Comparison of ENCODE assay signal across 21 cellular contexts in the genomic region with DNA sequence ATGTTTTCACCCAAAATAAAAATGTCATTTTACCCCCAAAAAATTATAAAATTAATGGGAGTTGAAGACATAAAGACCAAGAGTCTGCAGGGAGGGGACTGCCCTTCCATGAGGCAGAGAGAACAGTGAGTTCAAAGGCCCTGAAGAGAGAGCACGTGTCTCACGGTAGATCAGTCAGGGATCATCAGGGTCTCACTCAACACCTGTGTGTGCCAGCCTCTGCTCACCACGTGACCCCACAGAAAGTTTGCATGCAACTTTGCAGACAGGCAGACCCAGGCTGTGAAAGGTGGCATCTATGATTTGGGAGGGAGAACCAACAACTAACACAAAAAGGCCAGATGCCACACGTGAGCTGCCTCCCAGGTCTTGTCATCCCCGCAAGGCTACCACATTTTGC. TPM values are rescaled to one million over a fixed set of nuclear protein-coding genes. Genes with fewer than 3 reads are reported as not detected.
A peak's percentile ranks its signal among the peaks of the same experiment; 100 is the strongest.
DNase-seq lines count a peak whose midpoint lies in the region; ATAC-seq and TF ChIP-seq lines count a peak whose summit lies in the region.
"Had no signal": no experiment of that assay in that cellular context is flagged by ENCODE, and none has a peak within 500 bp of the region (broad histone marks: within the 10 kb centered on the region; RNA-seq: fewer than 3 reads in every experiment).

No MANE protein-coding gene starts in this region.

- ATAC-seq in activated CD8-positive, alpha-beta memory T cell treated with anti-CD3 and anti-CD28 coated beads, Interleukin-2, amount 10 ng/mL, durations not matched to agents 7 days and 5 days, result no peak
- ATAC-seq in aorta (ENCODE audit: low FRiP score) (no peak), GM19395 (IDR thresholded peaks at IDR 0.05; ENCODE audit: unreplicated experiment) (no peak)

- H3K27ac Mint-ChIP-seq in activated CD8-positive, alpha-beta memory T cell treated with anti-CD3 and anti-CD28 coated beads, Interleukin-2, amount 10 ng/mL, durations not matched to agents 7 days and 5 days, result no peak overlapping the region

- no peak for TF ChIP-seq CTCF in OCI-LY7 (conservative IDR thresholded peaks at IDR 0.05; ENCODE audit: low read length)

- BruUV-seq in OCI-LY7 (replicated peaks; lab: Mats Ljungman, UMichigan), result no TSS peak

- H3K27ac ChIP-seq in OCI-LY7 (ENCODE audit: low read depth, low read length, poor library complexity, severe bottlenecking) (no peak overlapping the region), substantia nigra (ENCODE audit: low read depth, low read length, poor library complexity, severe bottlenecking) (peak overlapping the region; percentile 58), aorta (ENCODE audit: low read depth in 1 of 2, low read length in 2 of 2) (no peak overlapping the region)
- H3K27ac ChIP-seq: 22Rv1, C4-2B had no signal

- H4K20me1 ChIP-seq in OCI-LY7 (ENCODE audit: insufficient read depth, low read length), result no peaks in the 10 kb centered on the region

- 71 to 86% methylated on average over 5 of the region's 5 CpGs for WGBS in aorta, 2 donors

- H3K4me1 ChIP-seq in OCI-LY7 (ENCODE audit: insufficient read depth, low read length, poor library complexity, severe bottlenecking) (peaks cover 32% of the 10 kb centered on the region), aorta (ENCODE audit: control insufficient read depth in 1 of 2, insufficient read depth in 2 of 2, low read length in 2 of 2) (peaks cover 0 to 3% of the 10 kb centered on the region in 2 donors)

- H3K27me3 Mint-ChIP-seq in activated CD8-positive, alpha-beta memory T cell treated with anti-CD3 and anti-CD28 coated beads, Interleukin-2, amount 10 ng/mL, durations not matched to agents 7 days and 5 days, result peaks cover 10% of the 10 kb centered on the region

- POLR2A ChIA-PET in OCI-LY7 (lab: Charles Lee) (no interaction called here), HEK293T (lab: Yijun Ruan, JAX) (no interaction called here)

- intact Hi-C loops in OCI-LY7 (cut with micrococcal nuclease; ENCODE audit: unreplicated experiment) (no loop called here), aorta (cut with DNase I) (no loop called here)

- H3K27me3 ChIP-seq in aorta (ENCODE audit: control insufficient read depth in 1 of 2, insufficient read depth in 2 of 2, low read length in 1 of 2), result no peaks in the 10 kb centered on the region
- H3K27me3 ChIP-seq: MG63 had no signal

- H2AFZ ChIP-seq in OCI-LY7 (ENCODE audit: low read length), result peak overlapping the region; percentile 15; the same call in 1 of the 2 replicates

- no peaks in the 10 kb centered on the region for H3K4me1 Mint-ChIP-seq in activated CD8-positive, alpha-beta memory T cell treated with anti-CD3 and anti-CD28 coated beads, Interleukin-2, amount 10 ng/mL, durations not matched to agents 7 days and 5 days

- no peak overlapping the region for H3K4me3 Mint-ChIP-seq in activated CD8-positive, alpha-beta memory T cell treated with anti-CD3 and anti-CD28 coated beads, Interleukin-2, amount 10 ng/mL, durations not matched to agents 7 days and 5 days

- H3K4me3 ChIP-seq in OCI-LY7 (ENCODE audit: low read depth, low read length, poor library complexity, severe bottlenecking) (no peak overlapping the region), aorta (ENCODE audit: low read length in 2 of 2) (no peak overlapping the region)
- H3K4me3 ChIP-seq: MG63 had no signal

- peak overlapping the region; percentile 25; the same call in 1 of the 2 replicates for H3K4me2 ChIP-seq in OCI-LY7 (ENCODE audit: low read length)

- H3K9me3 ChIP-seq in OCI-LY7 (ENCODE audit: low read length), result peaks cover 5% of the 10 kb centered on the region; the same call in 1 of the 2 replicates
- H3K9me3 ChIP-seq in aorta (ENCODE audit: control insufficient read depth, low read length), result no peaks in the 10 kb centered on the region
- H3K9me3 ChIP-seq: MG63 had no signal

- DNase-seq in activated CD8-positive, alpha-beta memory T cell treated with anti-CD3 and anti-CD28 coated beads, Interleukin-2, amount 50 U/mL, for 48 hours, result peak; percentile 15
- no peak for DNase-seq in activated CD8-positive, alpha-beta memory T cell treated with anti-CD3 and anti-CD28 coated beads, Interleukin-2, amount 10 ng/mL, durations not matched to agents 7 days and 5 days
- DNase-seq in OCI-LY7 (ENCODE audit: low spot score) (peak; percentile 66), islet precursor cell (peak; percentile 28), substantia nigra (lab: John Stamatoyannopoulos, UW) (no peak), aorta (no peak), HEK293T (ENCODE audit: extremely low spot score) (no peak)
- DNase-seq: AML-193; DND-41; MG63; NCI-H1092; NCI-H1436 treated with DMSO at 0.1 percent for 48 hours; NCI-H2029; NCI-H446 treated with DMSO at 0.1 percent for 48 hours; NCI-H748 treated with DMSO at 0.1 percent for 48 hours; NK-92 treated with Interleukin-12 subunit alpha and Interleukin-12 subunit beta, amount 100 ng/mL, for 24 hours; OCI-M1 had no signal

- H3K9me3 Mint-ChIP-seq in activated CD8-positive, alpha-beta memory T cell treated with anti-CD3 and anti-CD28 coated beads, Interleukin-2, amount 10 ng/mL, durations not matched to agents 7 days and 5 days (ENCODE audit: low read depth), result no peaks in the 10 kb centered on the region

- H3K36me3 Mint-ChIP-seq in activated CD8-positive, alpha-beta memory T cell treated with anti-CD3 and anti-CD28 coated beads, Interleukin-2, amount 10 ng/mL, durations not matched to agents 7 days and 5 days, result no peaks in the 10 kb centered on the region

- CTCF ChIA-PET in activated CD8-positive, alpha-beta memory T cell treated with anti-CD3 and anti-CD28 coated beads, Interleukin-2, amount 10 ng/mL, durations not matched to agents 7 days and 5 days (lab: Charles Lee), result no interaction called here
- CTCF ChIA-PET in OCI-LY7 (lab: Charles Lee; ENCODE audit: unreplicated experiment), result no interaction called here
- CTCF ChIA-PET in HEK293T (lab: Yijun Ruan, JAX), result no interaction called here

- no peaks in the 10 kb centered on the region for H3K79me2 ChIP-seq in OCI-LY7 (ENCODE audit: insufficient read depth, low read depth, low read length)

- H3K36me3 ChIP-seq in OCI-LY7 (ENCODE audit: insufficient read depth, low read length), result no peaks in the 10 kb centered on the region
- H3K36me3 ChIP-seq in aorta (ENCODE audit: control insufficient read depth in 1 of 2, insufficient read depth in 2 of 2, low read length in 1 of 2), result no peaks in the 10 kb centered on the region
- H3K36me3 ChIP-seq: MG63 had no signal

- H3K9me2 ChIP-seq in OCI-LY7 (ENCODE audit: insufficient read depth, low read length), result no peaks in the 10 kb centered on the region

TF ChIP-seq in HEK293T, 16 proteins besides CTCF, POLR2A, EP300 and RAD21:
- TF ChIP-seq CTBP1 (IDR thresholded peaks at IDR 0.05; ENCODE audit: borderline replicate concordance) (no peak), FOXM1 (IDR thresholded peaks at IDR 0.05; ENCODE audit: borderline replicate concordance) (no peak), SUZ12 (IDR thresholded peaks at IDR 0.05) (no peak), L3MBTL2 (conservative IDR thresholded peaks at IDR 0.05) (no peak), FOXK2 (IDR thresholded peaks at IDR 0.05) (no peak), ARNT (IDR thresholded peaks at IDR 0.05) (no peak), BHLHE40 (IDR thresholded peaks at IDR 0.05; ENCODE audit: borderline replicate concordance) (no peak), SP1 (IDR thresholded peaks at IDR 0.05) (no peak), ELF4 (IDR thresholded peaks at IDR 0.05) (no peak), HDGF (IDR thresholded peaks at IDR 0.05; ENCODE audit: borderline replicate concordance) (no peak), FOXA1 (IDR thresholded peaks at IDR 0.05) (no peak)

RNA-seq across cellular contexts. Expression of gene CLMN, which starts 33.1 kb away (rescaled TPM):
- under 1 TPM; 0.42 to 0.91 TPM for total RNA-seq in activated CD8-positive, alpha-beta memory T cell treated with anti-CD3 and anti-CD28 coated beads, Interleukin-2, amount 10 ng/mL, durations not matched to agents 7 days and 5 days
- total RNA-seq in OCI-LY7 (2014; rRNA removed; shearing (Covaris generic)), result 5.8 and 6.8 TPM in 2 replicates
- total RNA-seq in OCI-LY7 (2022) (12.0 and 13.0 TPM in 2 replicates), aorta (10 to 100 TPM; 15.8 to 18.3 TPM)
- 1 to 10 TPM; 3.9 to 6.1 TPM for polyA plus RNA-seq in aorta
- total RNA-seq: G401 had no signal

Comparison
In these comparisons a context has a peak if more than half of its experiments do, and no peak if none do; other contexts are left out.
1. DNase-seq: peak in activated CD8-positive, alpha-beta memory T cell treated with anti-CD3 and anti-CD28 coated beads, Interleukin-2, amount 50 U/mL, for 48 hours (single experiment), OCI-LY7 (single experiment) and islet precursor cell (single experiment); none in activated CD8-positive, alpha-beta memory T cell treated with anti-CD3 and anti-CD28 coated beads, Interleukin-2, amount 10 ng/mL, durations not matched to agents 7 days and 5 days (single experiment), substantia nigra (0 of 49), aorta (0 of 2) and HEK293T (single experiment).